Comparison of ENCODE assay signal across 14 cellular contexts in genomic region chr17:69516911-69517310, GRCh38.
DNase-seq lines count a peak whose midpoint lies in the region; ATAC-seq and TF ChIP-seq lines count a peak whose summit lies in the region.
"Had no signal": no experiment of that assay in that cellular context is flagged by ENCODE, and none has a peak within 500 bp of the region (broad histone marks: within the 10 kb centered on the region; RNA-seq: fewer than 3 reads in every experiment).

No MANE protein-coding gene starts in this region.

- no peaks in the 10 kb centered on the region for H3K27me3 ChIP-seq in esophagus muscularis mucosa
- H3K27me3 ChIP-seq: colonic mucosa, hepatocyte, suprapubic skin had no signal

- H3K9me3 ChIP-seq in esophagus muscularis mucosa, result no peaks in the 10 kb centered on the region
- H3K9me3 ChIP-seq: colonic mucosa, suprapubic skin had no signal

- H3K4me1 Mint-ChIP-seq in neural crest cell, result no peaks in the 10 kb centered on the region

- no peak for TF ChIP-seq POLR2A in esophagus muscularis mucosa (IDR thresholded peaks at IDR 0.05; ENCODE audit: low read depth)

- no peak overlapping the region for H3K4me3 Mint-ChIP-seq in neural crest cell
- H3K4me3 Mint-ChIP-seq: T-helper 2 cell treated with Interferon-gamma antibody and Interleukin-4, amounts not matched to agents 5 μg/mL and 100 μg/mL, for 36 hours had no signal

- peaks cover 0 to 30% (median 5%) of the 10 kb centered on the region in 4 donors for H3K36me3 ChIP-seq in esophagus muscularis mucosa

- no peak for DNase-seq in neural crest cell (ENCODE audit: low read depth, low spot score)
- no peak for DNase-seq in activated naive CD4-positive, alpha-beta T cell (lab: John Stamatoyannopoulos, UW)
- no peak for DNase-seq in esophagus muscularis mucosa (ENCODE audit: extremely low spot score)
- DNase-seq in stimulated activated naive CD4-positive, alpha-beta T cell (lab: John Stamatoyannopoulos, UW), result no peak
- no peak for DNase-seq in left cardiac atrium
- DNase-seq: activated T-cell treated with anti-CD3 and anti-CD28 coated beads, Interleukin-2, amount 50 U/mL, for 48 hours; colonic mucosa; NCI-H510A had no signal

- peak overlapping the region; percentile 72 for H3K27ac Mint-ChIP-seq in neural crest cell (ENCODE audit: unreplicated experiment)
- H3K27ac Mint-ChIP-seq: T-helper 2 cell treated with Interferon-gamma antibody and Interleukin-4, amounts not matched to agents 5 μg/mL and 100 μg/mL, for 36 hours had no signal

- intact Hi-C loops in esophagus muscularis mucosa (cut with DNase I) (no loop called here), left cardiac atrium (cut with DNase I) (no loop called here)

- H3K4me1 ChIP-seq in esophagus muscularis mucosa, result peaks cover 0 to 10% (median 8%) of the 10 kb centered on the region in 4 donors
- H3K4me1 ChIP-seq: colonic mucosa had no signal

- no peak overlapping the region for H3K4me3 ChIP-seq in esophagus muscularis mucosa
- H3K4me3 ChIP-seq: colonic mucosa, hepatocyte, suprapubic skin had no signal

- H3K27me3 Mint-ChIP-seq in neural crest cell (ENCODE audit: low read depth), result no peaks in the 10 kb centered on the region

- H3K36me3 Mint-ChIP-seq in neural crest cell (ENCODE audit: low read depth), result peaks cover 45% of the 10 kb centered on the region

- H3K9me3 Mint-ChIP-seq in neural crest cell, result peaks cover 6% of the 10 kb centered on the region
- H3K9me3 Mint-ChIP-seq: T-helper 2 cell treated with Interferon-gamma antibody and Interleukin-4, amounts not matched to agents 5 μg/mL and 100 μg/mL, for 36 hours had no signal

- H3K27ac ChIP-seq in esophagus muscularis mucosa (replicated peaks in 1 of 4), result no peak overlapping the region
- H3K27ac ChIP-seq: colonic mucosa, hepatocyte, suprapubic skin had no signal

- TF ChIP-seq CTCF in neural crest cell (conservative IDR thresholded peaks at IDR 0.05) (no peak), esophagus muscularis mucosa (IDR thresholded peaks at IDR 0.05) (no peak)

- TF ChIP-seq EP300 in esophagus muscularis mucosa (IDR thresholded peaks at IDR 0.05), result no peak

- ATAC-seq in GM18870 (IDR thresholded peaks at IDR 0.05; ENCODE audit: unreplicated experiment) (peak; percentile 98), GM21737 (IDR thresholded peaks at IDR 0.05; ENCODE audit: unreplicated experiment) (peak; percentile 94), HG03354 (IDR thresholded peaks at IDR 0.05; ENCODE audit: poor library complexity, severe bottlenecking, unreplicated experiment) (peak; percentile 96), left cardiac atrium (no peak)

- 94% methylated on average over 2 of the region's 2 CpGs for WGBS in esophagus muscularis mucosa

Comparison
In these comparisons a context has a peak if more than half of its experiments do, and no peak if none do; other contexts are left out.
1. ATAC-seq: peak in GM18870 (single experiment), GM21737 (single experiment) and HG03354 (single experiment); none in left cardiac atrium (0 of 2).